1 cellular context compared by ENCODE assay signal in genomic region chr3:143972495-143973351, GRCh38.
A peak's percentile ranks its signal among the peaks of the same experiment; 100 is the strongest.
TF ChIP-seq lines count a peak whose summit lies in the region.

No MANE protein-coding gene starts in this region.

TF ChIP-seq in H1, 55 proteins besides CTCF, POLR2A, EP300 and RAD21 (continued from another document):
- no peak for TF ChIP-seq TCF12 (IDR thresholded peaks at IDR 0.05; ENCODE audit: low read depth, low read length)
- peak in 1 of 2 experiments; percentile 59; a peak in 1 of 4 replicates for TF ChIP-seq SIN3A (conservative IDR thresholded peaks at IDR 0.05 in 1 of 2, IDR thresholded peaks at IDR 0.05 in 1 of 2; ENCODE audit: low read depth in 1 of 2, low read length in 2 of 2)
- no peak for TF ChIP-seq MAFK (IDR thresholded peaks at IDR 0.05; ENCODE audit: low read depth, low read length)
- no peak for TF ChIP-seq GTF2F1 (IDR thresholded peaks at IDR 0.05; ENCODE audit: borderline replicate concordance, low read depth, low read length)
- TF ChIP-seq TAF1 (IDR thresholded peaks at IDR 0.05; ENCODE audit: low read depth, low read length), result peak; percentile 52; the same call in 1 of the 2 replicates
- TF ChIP-seq GABPA (IDR thresholded peaks at IDR 0.05; ENCODE audit: borderline replicate concordance, insufficient read depth, low read length), result no peak
- no peak for TF ChIP-seq NANOG (IDR thresholded peaks at IDR 0.05; ENCODE audit: insufficient read depth, low read depth, low read length, poor library complexity, severe bottlenecking)
- no peak for TF ChIP-seq JUND (IDR thresholded peaks at IDR 0.05; ENCODE audit: low read length)
- TF ChIP-seq RBBP5 (IDR thresholded peaks at IDR 0.05; ENCODE audit: borderline replicate concordance, low read depth, low read length), result peak; percentile 83; the same call in 1 of the 2 replicates
- peak; percentile 82 for TF ChIP-seq MAX (IDR thresholded peaks at IDR 0.05)
- no peak for TF ChIP-seq ATF2 (IDR thresholded peaks at IDR 0.05; ENCODE audit: low read length)
- no peak for TF ChIP-seq FOSL1 (IDR thresholded peaks at IDR 0.05; ENCODE audit: insufficient read depth, low read depth, low read length)
- peak; percentile 75 for TF ChIP-seq E2F6 (IDR thresholded peaks at IDR 0.05)
- no peak for TF ChIP-seq EZH2 (IDR thresholded peaks at IDR 0.05; ENCODE audit: low read depth, low read length, severe bottlenecking)
- peak; percentile 29 for TF ChIP-seq SAP30 (IDR thresholded peaks at IDR 0.05; ENCODE audit: insufficient read depth, insufficient replicate concordance, low read length)
- TF ChIP-seq CREB1 (IDR thresholded peaks at IDR 0.05), result no peak
- no peak for TF ChIP-seq CBX8 (IDR thresholded peaks at IDR 0.05; ENCODE audit: borderline replicate concordance, low read depth, low read length)
- TF ChIP-seq ASH2L (IDR thresholded peaks at IDR 0.05; ENCODE audit: low read length), result peak; percentile 85
TF ChIP-seq in H1: peak in this region for 9.
